Comparison of ENCODE assay signal across 15 cellular contexts in genomic region chr2:187655001-187655400, GRCh38.
"Had no signal": no experiment of that assay in that cellular context is flagged by ENCODE, and none has a peak within 500 bp of the region (broad histone marks: within the 10 kb centered on the region; RNA-seq: fewer than 3 reads in every experiment).

No MANE protein-coding gene starts in this region.

- H3K4me1 ChIP-seq: body of pancreas, spleen had no signal

- H3K4me2 ChIP-seq: hepatocyte had no signal

- ATAC-seq: body of pancreas; naive thymus-derived CD4-positive, alpha-beta T cell; sciatic nerve had no signal

- H3K79me2 ChIP-seq: hepatocyte had no signal

- H3K36me3 ChIP-seq: spleen had no signal

- H3K27me3 ChIP-seq: body of pancreas, hepatocyte, spleen had no signal

- H3K4me3 ChIP-seq: body of pancreas, hepatocyte, spleen had no signal

- DNase-seq: activated CD4-positive, alpha-beta T cell treated with anti-CD3 and anti-CD28 coated beads, Interleukin-2, amount 10 ng/mL, durations not matched to agents 7 days and 5 days; activated CD4-positive, CD25-positive, alpha-beta regulatory T cell; activated CD8-positive, alpha-beta memory T cell treated with anti-CD3 and anti-CD28 coated beads for 24 hours; amniotic stem cell; cortex of kidney; effector CD8-positive, alpha-beta T cell; naive thymus-derived CD4-positive, alpha-beta T cell; spleen; stimulated activated naive CD4-positive, alpha-beta T cell; T-helper 2 cell; trophoblast cell had no signal

- H3K9me3 ChIP-seq: body of pancreas, spleen had no signal

- H2AFZ ChIP-seq: hepatocyte had no signal

- H3K27ac ChIP-seq: body of pancreas, hepatocyte, spleen had no signal

- FAIRE-seq: TTC549 had no signal
